In genomic region chr3:17181413-17181907, GRCh38 we compare ENCODE assay signal across 19 cellular contexts.
"Had no signal": no experiment of that assay in that cellular context is flagged by ENCODE, and none has a peak within 500 bp of the region (broad histone marks: within the 10 kb centered on the region; RNA-seq: fewer than 3 reads in every experiment).

No MANE protein-coding gene starts in this region.

- DNase-seq: activated CD4-positive, alpha-beta T cell treated with anti-CD3 and anti-CD28 coated beads, Interleukin-2, amount 50 U/mL, for 48 hours; activated naive CD4-positive, alpha-beta T cell; activated naive CD8-positive, alpha-beta T cell treated with anti-CD3 and anti-CD28 coated beads for 36 hours; amniotic stem cell; central memory CD4-positive, alpha-beta T cell; colonic mucosa; foreskin melanocyte; glutamatergic neuron; hippocampal formation; islet precursor cell; stimulated activated naive CD8-positive, alpha-beta T cell treated with anti-CD3 and anti-CD28 coated beads, Interleukin-15, Interleukin-2, amounts not matched to agents 100 U/mL and 50 U/mL, for 24 hours; substantia nigra had no signal

- H3K36me3 ChIP-seq: colonic mucosa had no signal

- H3K4me1 ChIP-seq: colonic mucosa, tibial nerve had no signal

- H3K27ac Mint-ChIP-seq: activated naive CD8-positive, alpha-beta T cell treated with anti-CD3 and anti-CD28 coated beads for 36 hours; activated T-helper 17 cell treated with anti-CD3 and anti-CD28 coated beads, Interleukin-2, amount 50 U/mL, for 72 hours; progenitor cell of endocrine pancreas had no signal

- H3K27ac ChIP-seq: colonic mucosa, skin epidermis, tibial nerve had no signal

- FAIRE-seq: TTC549, urothelium cell line had no signal

- H3K27me3 Mint-ChIP-seq: activated naive CD8-positive, alpha-beta T cell treated with anti-CD3 and anti-CD28 coated beads for 36 hours; activated T-helper 17 cell treated with anti-CD3 and anti-CD28 coated beads, Interleukin-2, amount 50 U/mL, for 72 hours; progenitor cell of endocrine pancreas had no signal

- H3K4me3 ChIP-seq: colonic mucosa, skin epidermis, tibial nerve had no signal

- H3K9me3 ChIP-seq: colonic mucosa, tibial nerve had no signal

- H3K27me3 ChIP-seq: colonic mucosa, tibial nerve had no signal

- H3K4me3 Mint-ChIP-seq: activated naive CD8-positive, alpha-beta T cell treated with anti-CD3 and anti-CD28 coated beads for 36 hours; neural crest cell had no signal

- H3K9me3 Mint-ChIP-seq: activated naive CD8-positive, alpha-beta T cell treated with anti-CD3 and anti-CD28 coated beads for 36 hours; activated T-helper 17 cell treated with anti-CD3 and anti-CD28 coated beads, Interleukin-2, amount 50 U/mL, for 72 hours had no signal
